8 cellular contexts compared by ENCODE assay signal in the genomic region with DNA sequence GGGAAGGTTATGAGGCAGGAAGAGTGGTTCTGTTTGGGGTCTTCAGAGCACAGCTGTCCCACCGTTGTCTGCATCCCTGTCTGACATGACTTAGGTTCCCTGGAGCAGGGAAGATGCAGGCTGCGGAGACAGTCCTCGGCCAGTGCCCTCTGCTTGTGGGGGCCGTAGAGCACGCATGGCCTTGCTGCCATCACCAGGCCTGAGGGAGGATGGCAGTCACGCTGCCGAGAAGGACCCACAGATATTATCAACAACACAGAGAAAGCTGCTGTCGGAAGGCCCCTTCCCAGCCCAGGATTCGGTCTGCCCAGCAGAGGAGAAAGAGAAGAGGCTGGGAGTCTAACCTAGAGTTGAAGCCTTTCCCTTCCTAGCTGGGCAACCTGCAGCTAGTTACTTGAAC. TPM values are rescaled to one million over a fixed set of nuclear protein-coding genes. Genes with fewer than 3 reads are reported as not detected.
A peak's percentile ranks its signal among the peaks of the same experiment; 100 is the strongest.
DNase-seq lines count a peak whose midpoint lies in the region; ATAC-seq and TF ChIP-seq lines count a peak whose summit lies in the region.

No MANE protein-coding gene starts in this region.

- intact Hi-C loops in upper lobe of right lung (cut with DNase I), result no loop called here

- no peaks in the 10 kb centered on the region for H3K36me3 ChIP-seq in upper lobe of right lung

- H3K9me3 ChIP-seq in upper lobe of right lung, result no peaks in the 10 kb centered on the region

- H3K4me3 Mint-ChIP-seq in chondrocyte (ENCODE audit: unreplicated experiment), result no peak overlapping the region

- no peak overlapping the region for H3K4me3 ChIP-seq in upper lobe of right lung

- H3K4me1 Mint-ChIP-seq in chondrocyte (ENCODE audit: low read depth), result no peaks in the 10 kb centered on the region

- H3K27me3 ChIP-seq in upper lobe of right lung, result no peaks in the 10 kb centered on the region

- no peak overlapping the region for H3K27ac Mint-ChIP-seq in chondrocyte (ENCODE audit: unreplicated experiment)

- no peaks in the 10 kb centered on the region for H3K36me3 Mint-ChIP-seq in chondrocyte (ENCODE audit: low read depth)

- no peaks in the 10 kb centered on the region for H3K9me3 Mint-ChIP-seq in chondrocyte (ENCODE audit: low read depth)

- peak; percentile 7 for DNase-seq in NCI-H82 (lab: John Stamatoyannopoulos, UW)
- no peak for DNase-seq in NCI-H82 treated with DMSO at 0.1 percent for 48 hours (lab: John Stamatoyannopoulos, UW; ENCODE audit: unreplicated experiment)
- DNase-seq in chondrocyte (ENCODE audit: low spot score), result no peak
- DNase-seq in kidney tubule cell (ENCODE audit: low spot score), result peak; percentile 34
- no peak for DNase-seq in upper lobe of right lung

- H3K27me3 Mint-ChIP-seq in chondrocyte (ENCODE audit: low read depth), result peaks cover 3% of the 10 kb centered on the region

- TF ChIP-seq CTCF in chondrocyte (IDR thresholded peaks at IDR 0.05) (peak; percentile 76), upper lobe of right lung (IDR thresholded peaks at IDR 0.05) (peak; percentile 20)

- H3K4me1 ChIP-seq in upper lobe of right lung, result no peaks in the 10 kb centered on the region

- ATAC-seq in upper lobe of right lung (peak; percentile 45), GM18520 (IDR thresholded peaks at IDR 0.05; ENCODE audit: unreplicated experiment) (no peak), HG02884 (IDR thresholded peaks at IDR 0.05; ENCODE audit: unreplicated experiment) (no peak), GM21786 (IDR thresholded peaks at IDR 0.05; ENCODE audit: unreplicated experiment) (no peak)

- H3K27ac ChIP-seq in upper lobe of right lung, result no peak overlapping the region

RNA-seq across cellular contexts. Expression of a gene that starts 35.0 kb away (rescaled TPM):
- total RNA-seq in chondrocyte (140 to 205 TPM (median 158 TPM) in 3 replicates), upper lobe of right lung (114 TPM)

RNA-seq across cellular contexts. Expression of a gene that starts 35.4 kb away (rescaled TPM):
- 78.9 to 94.5 TPM (median 81.3 TPM) in 3 replicates for total RNA-seq in chondrocyte
- total RNA-seq in upper lobe of right lung, result 55.6 TPM

Comparison
In these comparisons a context has a peak if more than half of its experiments do, and no peak if none do; other contexts are left out.
1. DNase-seq: peak in NCI-H82 (single experiment) and kidney tubule cell (single experiment); none in NCI-H82 treated with DMSO at 0.1 percent for 48 hours (single experiment), chondrocyte (single experiment) and upper lobe of right lung (single experiment).